In the genomic region with DNA sequence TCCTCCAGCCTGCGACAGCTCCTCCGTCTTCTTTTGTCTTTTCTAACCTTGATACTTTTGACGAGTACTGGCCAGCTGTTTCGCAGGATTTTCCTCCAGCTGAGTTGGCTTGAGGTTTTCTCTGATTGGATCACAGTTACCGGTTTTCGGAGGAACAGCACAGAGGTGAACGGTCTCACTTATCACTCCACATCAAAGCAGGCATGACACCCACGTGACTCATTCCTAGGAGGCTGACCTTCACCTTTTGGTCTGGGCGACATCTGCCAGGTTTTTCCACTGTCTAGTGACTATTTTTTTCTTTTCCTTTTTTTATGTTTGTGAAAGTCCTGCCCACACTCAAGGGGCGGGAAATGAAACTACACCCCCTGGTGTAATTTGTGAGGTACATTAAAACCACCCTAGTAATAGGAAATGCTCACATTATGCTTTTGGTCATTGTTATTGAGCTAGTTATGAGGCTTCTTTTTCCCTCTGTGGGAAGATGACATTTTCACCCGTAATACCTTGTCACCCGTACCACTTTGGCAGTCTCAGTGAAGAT, we compare ENCODE assay signal across 9 cellular contexts.
DNase-seq lines count a peak whose midpoint lies in the region; ATAC-seq and TF ChIP-seq lines count a peak whose summit lies in the region.
"Had no signal": no experiment of that assay in that cellular context is flagged by ENCODE, and none has a peak within 500 bp of the region (broad histone marks: within the 10 kb centered on the region; RNA-seq: fewer than 3 reads in every experiment).

No MANE protein-coding gene starts in this region.

- no peaks in the 10 kb centered on the region for H3K36me3 ChIP-seq in Loucy (ENCODE audit: insufficient read depth, low read length)

- H3K4me2 ChIP-seq in Loucy (ENCODE audit: low read depth, low read length, poor library complexity, severe bottlenecking) = no peak overlapping the region

- peak; percentile 41 for TF ChIP-seq CTCF in Loucy (conservative IDR thresholded peaks at IDR 0.05; ENCODE audit: low read length)
- TF ChIP-seq CTCF in fibroblast of villous mesenchyme (IDR thresholded peaks at IDR 0.05; ENCODE audit: insufficient read depth, low read depth, low read length) = no peak

- H3K27me3 ChIP-seq in Loucy (ENCODE audit: insufficient read depth, low read length, poor library complexity, severe bottlenecking) = no peaks in the 10 kb centered on the region

- H3K9me2 ChIP-seq in Loucy (replicated peaks; ENCODE audit: low read depth, low read length) = no peaks in the 10 kb centered on the region

- no peak for ATAC-seq in HG03432 (IDR thresholded peaks at IDR 0.05; ENCODE audit: unreplicated experiment)
- ATAC-seq in HG03520 (IDR thresholded peaks at IDR 0.05; ENCODE audit: unreplicated experiment) = no peak

- H3K4me3 ChIP-seq in Loucy (ENCODE audit: low read length, poor library complexity, severe bottlenecking) (no peak overlapping the region), fibroblast of villous mesenchyme (ENCODE audit: low read depth, low read length) (no peak overlapping the region)

- peak; percentile 53 to 54 for DNase-seq in activated CD4-positive, alpha-beta T cell treated with anti-CD3 and anti-CD28 coated beads, Interleukin-2, amount 50 U/mL, for 4 hours
- DNase-seq in fibroblast of villous mesenchyme (ENCODE audit: low read depth) (peak; percentile 4), RPMI8226 (no peak), NCI-H1105 treated with DMSO at 0.1 percent for 48 hours (lab: John Stamatoyannopoulos, UW) (no peak)
- DNase-seq in stimulated activated CD4-positive, alpha-beta T cell treated with anti-CD3 and anti-CD28 coated beads, TNF-alpha, amount 100 ng/mL, for 24 hours (ENCODE audit: low read depth in 3 of 3) = peak; percentile 16 to 72 (median 49)
- DNase-seq: NCI-H1694 treated with DMSO at 0.1 percent for 48 hours had no signal

- H3K4me1 ChIP-seq in Loucy (ENCODE audit: insufficient read depth, low read length, poor library complexity, severe bottlenecking) = no peaks in the 10 kb centered on the region

- H3K9ac ChIP-seq in Loucy (ENCODE audit: low read depth, low read length, poor library complexity, severe bottlenecking) = no peak overlapping the region

- no peaks in the 10 kb centered on the region for H4K20me1 ChIP-seq in Loucy (ENCODE audit: insufficient read depth, low read length, poor library complexity, severe bottlenecking)

- no peaks in the 10 kb centered on the region for H3K9me3 ChIP-seq in Loucy (ENCODE audit: insufficient read depth, low read depth, low read length)

- no peak overlapping the region for H2AFZ ChIP-seq in Loucy (ENCODE audit: low read length)

- H3F3A ChIP-seq in Loucy (ENCODE audit: low read depth) = no peaks in the 10 kb centered on the region

- H3K79me2 ChIP-seq in Loucy (ENCODE audit: insufficient read depth, low read length) = no peaks in the 10 kb centered on the region

Comparison
In these comparisons a context has a peak if more than half of its experiments do, and no peak if none do; other contexts are left out.
1. DNase-seq: peak in activated CD4-positive, alpha-beta T cell treated with anti-CD3 and anti-CD28 coated beads, Interleukin-2, amount 50 U/mL, for 4 hours (2 of 2), fibroblast of villous mesenchyme (single experiment) and stimulated activated CD4-positive, alpha-beta T cell treated with anti-CD3 and anti-CD28 coated beads, TNF-alpha, amount 100 ng/mL, for 24 hours (3 of 3); none in RPMI8226 (single experiment) and NCI-H1105 treated with DMSO at 0.1 percent for 48 hours (single experiment).